ENCODE assay signal across 20 cellular contexts in the genomic region with DNA sequence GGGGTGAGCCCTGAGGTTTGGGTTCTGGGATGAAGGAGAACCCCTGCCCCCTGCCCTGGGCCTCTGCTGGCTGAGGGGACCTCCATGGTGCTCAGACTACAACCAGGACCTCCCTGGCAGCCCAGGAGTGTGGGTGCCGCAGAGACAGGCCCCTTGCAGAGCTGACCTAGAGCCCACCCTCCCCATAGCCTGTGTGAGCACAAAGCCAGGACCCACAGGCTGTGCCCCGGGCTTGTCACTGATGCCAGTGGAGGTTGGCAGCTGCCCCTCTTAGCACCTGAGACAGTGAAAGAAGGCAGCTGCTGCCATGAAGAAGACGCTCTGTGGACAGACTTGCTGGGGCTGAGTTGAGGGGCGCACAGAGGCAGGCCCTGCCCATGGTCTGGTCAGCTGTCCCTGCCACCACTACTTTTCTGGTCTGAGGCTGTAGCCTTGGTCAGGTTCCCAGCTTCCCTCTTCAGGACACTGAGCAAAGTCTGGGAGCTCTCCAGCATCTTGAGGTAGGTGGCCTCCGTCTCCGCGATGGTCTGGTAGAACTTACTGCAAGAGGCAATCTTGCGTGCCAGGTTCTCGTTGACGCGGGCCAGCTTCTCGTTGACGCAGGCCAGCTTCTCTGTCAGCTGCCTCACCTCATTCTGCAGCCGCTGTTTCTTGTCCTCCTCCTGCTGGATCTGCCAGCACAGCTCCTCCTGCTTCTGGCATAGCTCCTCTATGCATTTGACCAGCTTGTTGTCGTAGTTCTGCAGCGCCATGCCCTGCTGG. TPM values are rescaled to one million over a fixed set of nuclear protein-coding genes. Genes with fewer than 3 reads are reported as not detected.
DNase-seq lines count a peak whose midpoint lies in the region; ATAC-seq, FAIRE-seq and TF ChIP-seq lines count a peak whose summit lies in the region.
"Had no signal": no experiment of that assay in that cellular context is flagged by ENCODE, and none has a peak within 500 bp of the region (broad histone marks: within the 10 kb centered on the region; RNA-seq: fewer than 3 reads in every experiment).

No MANE protein-coding gene starts in this region.

- H3K27ac ChIP-seq in heart left ventricle (peak overlapping the region in 1 of 12 donors; percentile 77), right atrium auricular region (no peak overlapping the region), left lung (no peak overlapping the region), transverse colon (peak overlapping the region in 3 of 4 donors; percentile 14 to 58 (median 39)), kidney (ENCODE audit: low read depth in 2 of 2, low read length in 2 of 2) (no peak overlapping the region)

- no peak overlapping the region for H3K4me3 ChIP-seq in heart left ventricle
- H3K4me3 ChIP-seq in right atrium auricular region: no peak overlapping the region
- no peak overlapping the region for H3K4me3 ChIP-seq in left lung
- no peak overlapping the region for H3K4me3 ChIP-seq in transverse colon
- H3K4me3 ChIP-seq in kidney (ENCODE audit: low read length in 2 of 2): no peak overlapping the region

- TF ChIP-seq EP300 in transverse colon (IDR thresholded peaks at IDR 0.05; ENCODE audit: low read depth): no peak

- TF ChIP-seq POLR2A in heart left ventricle (IDR thresholded peaks at IDR 0.05) (no peak), transverse colon (IDR thresholded peaks at IDR 0.05) (no peak)

- H3K27me3 ChIP-seq in heart left ventricle (no peaks in the 10 kb centered on the region), right atrium auricular region (no peaks in the 10 kb centered on the region), left lung (no peaks in the 10 kb centered on the region), transverse colon (no peaks in the 10 kb centered on the region)

- H3K4me1 ChIP-seq in heart left ventricle (peaks cover 0 to 8% (median 0%) of the 10 kb centered on the region in 12 donors), right atrium auricular region (no peaks in the 10 kb centered on the region), left lung (no peaks in the 10 kb centered on the region), transverse colon (no peaks in the 10 kb centered on the region), kidney (ENCODE audit: control insufficient read depth in 1 of 2, insufficient read depth in 1 of 2, low read depth in 1 of 2, low read length in 2 of 2) (no peaks in the 10 kb centered on the region)

- ATAC-seq in heart left ventricle: peak in 3 of 4 donors; percentile 11 to 24 (median 22)
- ATAC-seq in left lung: peak; percentile 12
- no peak for ATAC-seq in HG03108 (IDR thresholded peaks at IDR 0.05; ENCODE audit: unreplicated experiment)

- WGBS in heart left ventricle, 4 donors: 86 to 87% (median 87%) methylated on average over 13 to 16 of the region's 16 CpGs
- WGBS in transverse colon (ENCODE audit: low coverage in 1 of 2), 2 donors: 83 to 96% methylated on average over 3 to 16 of the region's 16 CpGs

- no peak overlapping the region for H3K9ac ChIP-seq in kidney (ENCODE audit: low read length in 2 of 2)

- H3K9me3 ChIP-seq in heart left ventricle: no peaks in the 10 kb centered on the region
- no peaks in the 10 kb centered on the region for H3K9me3 ChIP-seq in right atrium auricular region
- H3K9me3 ChIP-seq in left lung: no peaks in the 10 kb centered on the region
- H3K9me3 ChIP-seq in transverse colon: no peaks in the 10 kb centered on the region
- H3K9me3 ChIP-seq in kidney (ENCODE audit: control insufficient read depth in 1 of 2, low read length in 2 of 2): no peaks in the 10 kb centered on the region

- in situ Hi-C loops in transverse colon (cut with MboI; ENCODE audit: low pct_ligation_motif_present in 1 of 4, low pct_unique_long_range_greater_than_20kb in 1 of 4, low sequenced_read_pairs in 3 of 4): no loop called here

- H3K36me3 ChIP-seq in heart left ventricle (peaks cover 0 to 98% (median 92%) of the 10 kb centered on the region in 9 donors), right atrium auricular region (peaks cover 63% of the 10 kb centered on the region), left lung (peaks cover 0 to 100% of the 10 kb centered on the region in 2 donors), transverse colon (peaks cover 0 to 46% (median 16%) of the 10 kb centered on the region in 4 donors), kidney (ENCODE audit: control insufficient read depth in 1 of 2, insufficient read depth in 2 of 2, low read length in 2 of 2) (peaks cover 14 to 29% of the 10 kb centered on the region in 2 donors)

- no peak for TF ChIP-seq CTCF in heart left ventricle (IDR thresholded peaks at IDR 0.05)
- TF ChIP-seq CTCF in right atrium auricular region (IDR thresholded peaks at IDR 0.05): no peak
- no peak for TF ChIP-seq CTCF in left lung (IDR thresholded peaks at IDR 0.05)
- no peak for TF ChIP-seq CTCF in transverse colon (IDR thresholded peaks at IDR 0.05)
- no peak for TF ChIP-seq CTCF in kidney (IDR thresholded peaks at IDR 0.05; ENCODE audit: borderline replicate concordance, extremely low read depth, insufficient read depth)

- DNase-seq in heart left ventricle (no peak), right atrium auricular region (ENCODE audit: low spot score) (no peak), left lung (no peak), posterior cingulate gyrus (peak in 9 of 10 donors; percentile 12 to 89 (median 45)), transverse colon (peak; percentile 33), kidney (no peak)
- DNase-seq in stimulated activated CD4-positive, alpha-beta T cell treated with anti-CD3 and anti-CD28 coated beads, Interleukin-4, amount 100 ng/mL, for 4 hours: no peak
- DNase-seq: 8988T; CD8-positive, alpha-beta memory T cell; DMS79 treated with DMSO at 0.1 percent for 48 hours; KBM-7; NCI-H1436; NCI-H2029; NCI-H2171; NCI-H774; RPMI8226 had no signal

- no peak for FAIRE-seq in kidney (lab: Jason Lieb, UNC)
- FAIRE-seq: D721Med, G401.6, H1 had no signal

- intact Hi-C loops in heart left ventricle (cut with DNase I) (loop anchor here in 1 of 10 donors (10.0 kb wide), 1 partner anchor 352 kb away; no protein-coding TSS in a partner anchor), left lung (cut with DNase I) (no loop called here), posterior cingulate gyrus (cut with DNase I) (no loop called here), transverse colon (cut with DNase I; ENCODE audit: low total_unique reads) (no loop called here), kidney (cut with DNase I) (no loop called here)

RNA-seq across cellular contexts. Expression of gene USP4, which starts 23.0 kb away (rescaled TPM):
- 10 to 100 TPM; 17.3 to 48.6 (median 37.2) TPM for total RNA-seq in heart left ventricle
- 10 to 100 TPM; 24.3 to 27.8 TPM for polyA plus RNA-seq in heart left ventricle
- 10 to 100 TPM in 1 of 2 donors, 1 to 10 TPM in 1; 9.8 to 13.5 TPM for total RNA-seq in right atrium auricular region
- total RNA-seq in left lung: 10 to 100 TPM; 57.7 to 72.9 TPM
- 10 to 100 TPM; 11.1 to 39.6 (median 27.0) TPM for total RNA-seq in transverse colon
- 72.5 TPM for total RNA-seq in kidney
- polyA plus RNA-seq in kidney (ENCODE audit: insufficient read depth, low read depth, low replicate concordance): 28.5 TPM

RNA-seq across cellular contexts. Expression of gene C3orf62, which starts 39.8 kb away (rescaled TPM):
- total RNA-seq in heart left ventricle: 1 to 10 TPM; 1.3 to 5.6 (median 2.9) TPM
- 1 to 10 TPM; 2.5 to 3.3 TPM for polyA plus RNA-seq in heart left ventricle
- total RNA-seq in right atrium auricular region: 1 to 10 TPM; 1.0 to 1.5 TPM
- total RNA-seq in left lung: 1 to 10 TPM; 4.2 to 9.8 TPM
- 10 to 100 TPM in 1 of 4 donors, 1 to 10 TPM in 3; 2.4 to 13.5 (median 5.3) TPM for total RNA-seq in transverse colon
- 4.7 TPM for total RNA-seq in kidney
- 7.0 TPM for polyA plus RNA-seq in kidney (ENCODE audit: insufficient read depth, low read depth, low replicate concordance)

RNA-seq across cellular contexts. Expression of gene GPX1, which starts 41.3 kb away (rescaled TPM):
- total RNA-seq in heart left ventricle (100 to 1,000 TPM in 8 of 9 donors, 10 to 100 TPM in 1; 86.3 to 341 (median 124) TPM), right atrium auricular region (100 to 1,000 TPM; 121 to 276 TPM), left lung (100 to 1,000 TPM; 468 to 518 TPM), transverse colon (100 to 1,000 TPM; 155 to 485 (median 274) TPM), kidney (375 TPM)
- polyA plus RNA-seq in heart left ventricle (100 to 1,000 TPM; 174 to 189 TPM), kidney (ENCODE audit: insufficient read depth, low read depth, low replicate concordance) (454 TPM)

Comparison
In these comparisons a context has a peak if more than half of its experiments do, and no peak if none do; other contexts are left out.
1. DNase-seq: peak in posterior cingulate gyrus (9 of 10) and transverse colon (single experiment); none in heart left ventricle (0 of 5), right atrium auricular region (single experiment), left lung (0 of 2), kidney (single experiment) and stimulated activated CD4-positive, alpha-beta T cell treated with anti-CD3 and anti-CD28 coated beads, Interleukin-4, amount 100 ng/mL, for 4 hours (0 of 2).
2. H3K27ac ChIP-seq: peak in transverse colon (3 of 4); none in right atrium auricular region (0 of 2), left lung (0 of 2) and kidney (0 of 2).